ENCODE assay signal across 22 cellular contexts in genomic region chr13:100059827-100060226, GRCh38. TPM values are rescaled to one million over a fixed set of nuclear protein-coding genes. Genes with fewer than 3 reads are reported as not detected.
DNase-seq lines count a peak whose midpoint lies in the region; ATAC-seq, FAIRE-seq and TF ChIP-seq lines count a peak whose summit lies in the region.
"Had no signal": no experiment of that assay in that cellular context is flagged by ENCODE, and none has a peak within 500 bp of the region (broad histone marks: within the 10 kb centered on the region; RNA-seq: fewer than 3 reads in every experiment).

No MANE protein-coding gene starts in this region.

- no peak overlapping the region for H3K14ac ChIP-seq in H1 (ENCODE audit: insufficient read length)

- no peak overlapping the region for H4K8ac ChIP-seq in H1 (ENCODE audit: extremely low read depth, insufficient read depth, low read length)

- H3K4ac ChIP-seq in H1 (replicated peaks; ENCODE audit: insufficient read length, low read depth, low read length), result no peak overlapping the region

- no peak overlapping the region for H4K5ac ChIP-seq in H1 (ENCODE audit: insufficient read length, low read depth, low read length)

- no peak overlapping the region for H3K4me3 Mint-ChIP-seq in CD4-positive, alpha-beta memory T cell
- no peak overlapping the region for H3K4me3 Mint-ChIP-seq in activated CD8-positive, alpha-beta T cell treated with anti-CD3 and anti-CD28 coated beads for 36 hours
- H3K4me3 Mint-ChIP-seq: CD14-positive monocyte; CD8-positive, alpha-beta T cell had no signal

- H2AFZ ChIP-seq in H1 (ENCODE audit: low read length), result no peak overlapping the region

- no peak overlapping the region for H3K23ac ChIP-seq in H1 (ENCODE audit: insufficient read length)

- no peaks in the 10 kb centered on the region for H3K4me1 ChIP-seq in CD4-positive, alpha-beta memory T cell (ENCODE audit: insufficient read depth, low read length)
- peaks cover 0 to 8% (median 3%) of the 10 kb centered on the region in 4 experiments; a peak in 5 of 7 replicates for H3K4me1 ChIP-seq in H1 (replicated peaks in 1 of 4; ENCODE audit: control insufficient read depth in 3 of 4, insufficient read depth in 4 of 4, low read length in 3 of 4)
- H3K4me1 ChIP-seq: BE2C, BLaER1, Caco-2 had no signal

- no peak overlapping the region for H2BK5ac ChIP-seq in H1 (ENCODE audit: low read depth, low read length)

- POLR2A ChIA-PET in CD4-positive, alpha-beta memory T cell (lab: Charles Lee; ENCODE audit: partially characterized antibody), result no interaction called here
- POLR2A ChIA-PET in H1 (lab: Charles Lee; ENCODE audit: partially characterized antibody), result no interaction called here
- POLR2A ChIA-PET in activated CD8-positive, alpha-beta T cell treated with anti-CD3 and anti-CD28 coated beads for 36 hours (lab: Charles Lee), result no interaction called here

- peaks cover 8% of the 10 kb centered on the region in 2 donors for H3K27me3 Mint-ChIP-seq in CD4-positive, alpha-beta memory T cell
- peaks cover 5% of the 10 kb centered on the region for H3K27me3 Mint-ChIP-seq in activated CD8-positive, alpha-beta T cell treated with anti-CD3 and anti-CD28 coated beads for 36 hours

- 85% methylated on average over 3 of the region's 3 CpGs; no CpG with 5 or more reads in 1 of the 2 experiments for WGBS in H1 (ENCODE audit: extremely low coverage in 1 of 2, insufficient coverage in 1 of 2, insufficient read length in 1 of 2, insufficient replicate concordance in 2 of 2, low coverage in 1 of 2, low lambda C conversion rate in 2 of 2, missing lambda C conversion rate in 1 of 2), 2 experiments

- FAIRE-seq in H54 (lab: Jason Lieb, UNC) (peak; percentile 30), H1 (lab: Jason Lieb, UNC) (no peak)
- FAIRE-seq: A204.1, D721Med, G401.6, GM12891, GM19239 had no signal

- no peak overlapping the region for H3K4me3 ChIP-seq in CD4-positive, alpha-beta memory T cell (ENCODE audit: low read length in 2 of 2)
- no peak overlapping the region for H3K4me3 ChIP-seq in H1 (ENCODE audit: extremely low read depth in 1 of 4, insufficient read depth in 2 of 4, low read depth in 3 of 4, low read length in 4 of 4)
- H3K4me3 ChIP-seq: BLaER1 had no signal

- H3K9ac ChIP-seq in H1 (replicated peaks in 1 of 4; ENCODE audit: extremely low read depth in 1 of 4, low read depth in 3 of 4, low read length in 3 of 4), result no peak overlapping the region
- H3K9ac ChIP-seq: BLaER1 had no signal

- no peak overlapping the region for H3K27ac ChIP-seq in CD4-positive, alpha-beta memory T cell (ENCODE audit: low read depth, low read length)
- H3K27ac ChIP-seq in H1 (ENCODE audit: low read depth, low read length), result no peak overlapping the region
- H3K27ac ChIP-seq: BLaER1 had no signal

- peak overlapping the region; percentile 75 for H2BK120ac ChIP-seq in H1 (replicated peaks; ENCODE audit: low read depth, low read length)

- intact Hi-C loops in CD4-positive, alpha-beta memory T cell (cut with micrococcal nuclease), result no loop called here
- intact Hi-C loops in activated CD8-positive, alpha-beta T cell treated with anti-CD3 and anti-CD28 coated beads for 36 hours (cut with micrococcal nuclease), result loop anchor here (10.0 kb wide), 1 partner anchor 175 kb away; no protein-coding TSS in a partner anchor

- H2AK5ac ChIP-seq in H1 (ENCODE audit: low read depth, low read length), result no peak overlapping the region

- peak overlapping the region in 5 of 7 donors; percentile 19 to 97 (median 70) for H3K27ac Mint-ChIP-seq in CD4-positive, alpha-beta memory T cell
- no peak overlapping the region for H3K27ac Mint-ChIP-seq in activated CD8-positive, alpha-beta T cell treated with anti-CD3 and anti-CD28 coated beads for 36 hours
- H3K27ac Mint-ChIP-seq: CD14-positive monocyte had no signal

- CTCF ChIA-PET in CD4-positive, alpha-beta memory T cell (lab: Charles Lee; ENCODE audit: partially characterized antibody), result no interaction called here
- CTCF ChIA-PET in H1 (lab: Charles Lee; ENCODE audit: partially characterized antibody), result no interaction called here
- CTCF ChIA-PET in activated CD8-positive, alpha-beta T cell treated with anti-CD3 and anti-CD28 coated beads for 36 hours (lab: Charles Lee), result no interaction called here

- TF ChIP-seq EP300 in H1 (IDR thresholded peaks at IDR 0.05; ENCODE audit: borderline replicate concordance in 1 of 2, low read depth in 2 of 2, low read length in 2 of 2), result no peak

- H3K36me3 Mint-ChIP-seq in CD4-positive, alpha-beta memory T cell, result no peaks in the 10 kb centered on the region
- peaks cover 2% of the 10 kb centered on the region for H3K36me3 Mint-ChIP-seq in activated CD8-positive, alpha-beta T cell treated with anti-CD3 and anti-CD28 coated beads for 36 hours (ENCODE audit: low read depth)
- H3K36me3 Mint-ChIP-seq: CD14-positive monocyte; CD4-positive, CD25-positive, alpha-beta regulatory T cell; CD8-positive, alpha-beta T cell had no signal

- H3K4me2 ChIP-seq in H1 (ENCODE audit: insufficient read depth in 1 of 2, low read depth in 2 of 2, low read length in 2 of 2), result no peak overlapping the region
- H3K4me2 ChIP-seq: BLaER1 had no signal

- no peak overlapping the region for H2BK20ac ChIP-seq in H1 (ENCODE audit: low read length)

- peaks cover 0 to 3% (median 0%) of the 10 kb centered on the region in 4 donors for H3K4me1 Mint-ChIP-seq in CD4-positive, alpha-beta memory T cell
- no peaks in the 10 kb centered on the region for H3K4me1 Mint-ChIP-seq in activated CD8-positive, alpha-beta T cell treated with anti-CD3 and anti-CD28 coated beads for 36 hours (ENCODE audit: low read depth)
- H3K4me1 Mint-ChIP-seq: CD14-positive monocyte had no signal

- H3K36me3 ChIP-seq in CD4-positive, alpha-beta memory T cell (ENCODE audit: insufficient read depth, low read length), result no peaks in the 10 kb centered on the region
- H3K36me3 ChIP-seq in H1 (ENCODE audit: control insufficient read depth in 2 of 4, insufficient read depth in 4 of 4, low read length in 3 of 4), result no peaks in the 10 kb centered on the region
- H3K36me3 ChIP-seq: BE2C, BLaER1 had no signal

- no peak for TF ChIP-seq CTCF in H1 (IDR thresholded peaks at IDR 0.05; ENCODE audit: control extremely low read depth in 1 of 3, insufficient read depth in 1 of 3, low read depth in 1 of 3, low read length in 3 of 3)
- no peak for TF ChIP-seq CTCF in activated CD8-positive, alpha-beta T cell treated with anti-CD3 and anti-CD28 coated beads for 36 hours (IDR thresholded peaks at IDR 0.05)

- peaks cover 0 to 15% (median 9%) of the 10 kb centered on the region in 8 donors for H3K9me3 Mint-ChIP-seq in CD4-positive, alpha-beta memory T cell
- H3K9me3 Mint-ChIP-seq in activated CD8-positive, alpha-beta T cell treated with anti-CD3 and anti-CD28 coated beads for 36 hours, result peaks cover 2% of the 10 kb centered on the region
- H3K9me3 Mint-ChIP-seq: CD8-positive, alpha-beta T cell had no signal

- no peak overlapping the region for H2BK12ac ChIP-seq in H1 (ENCODE audit: low read depth, low read length)

- no peak overlapping the region for H3K56ac ChIP-seq in H1 (replicated peaks; ENCODE audit: insufficient read length, low read depth, low read length)

- H4K20me1 ChIP-seq in H1 (replicated peaks in 1 of 2; ENCODE audit: control insufficient read depth in 1 of 2, insufficient read depth in 2 of 2, low read length in 2 of 2), result no peaks in the 10 kb centered on the region
- H4K20me1 ChIP-seq: BLaER1 had no signal

- no peak overlapping the region for H3K18ac ChIP-seq in H1 (ENCODE audit: extremely low read depth, low read length)

- H4K91ac ChIP-seq in H1 (replicated peaks; ENCODE audit: insufficient read length, low read length), result no peak overlapping the region

- H3K9me3 ChIP-seq in CD4-positive, alpha-beta memory T cell (ENCODE audit: control insufficient read depth in 1 of 2, low read length in 2 of 2), result no peaks in the 10 kb centered on the region
- H3K9me3 ChIP-seq in H1 (ENCODE audit: insufficient read depth in 2 of 2, low read depth in 1 of 2, low read length in 1 of 2), result no peaks in the 10 kb centered on the region
- H3K9me3 ChIP-seq: BE2C had no signal

- H3K79me1 ChIP-seq in H1 (ENCODE audit: low read depth, low read length), result no peaks in the 10 kb centered on the region

- TF ChIP-seq RAD21 in H1 (IDR thresholded peaks at IDR 0.05 in 1 of 2, conservative IDR thresholded peaks at IDR 0.05 in 1 of 2; ENCODE audit: low read depth in 2 of 2, low read length in 2 of 2), result no peak

- peaks cover 9% of the 10 kb centered on the region for H3K27me3 ChIP-seq in CD4-positive, alpha-beta memory T cell (ENCODE audit: insufficient read depth, low read length)
- no peaks in the 10 kb centered on the region for H3K27me3 ChIP-seq in H1 (replicated peaks in 1 of 4; ENCODE audit: control insufficient read depth in 3 of 4, extremely low read depth in 1 of 4, insufficient read depth in 3 of 4, low read length in 3 of 4)
- H3K27me3 ChIP-seq: BLaER1 had no signal

- no peak for ATAC-seq in activated CD8-positive, alpha-beta T cell treated with anti-CD3 and anti-CD28 coated beads for 36 hours
- ATAC-seq: CD8-positive, alpha-beta T cell had no signal

- DNase-seq in CD4-positive, alpha-beta memory T cell, result no peak
- DNase-seq in H54 (ENCODE audit: insufficient read length, low spot score) (no peak), H1 (ENCODE audit: low read depth in 1 of 2, low spot score in 2 of 2) (no peak), NCI-H1092 (lab: John Stamatoyannopoulos, UW) (no peak)
- no peak for DNase-seq in activated CD8-positive, alpha-beta T cell treated with anti-CD3 and anti-CD28 coated beads for 36 hours
- DNase-seq: 8988T; ACHN; BE2C; C1 segment of cervical spinal cord; Caco-2; Calu3; CD4-positive, CD25-positive, alpha-beta regulatory T cell; CD8-positive, alpha-beta T cell; DMS79 treated with DMSO at 0.1 percent for 48 hours; GF-D8 had no signal

- TF ChIP-seq POLR2A in H54 (IDR thresholded peaks at IDR 0.05; ENCODE audit: low read depth, low read length) (no peak), H1 (IDR thresholded peaks at IDR 0.05; ENCODE audit: control extremely low read depth in 1 of 2, low read depth in 2 of 2, low read length in 2 of 2) (no peak)

- H2BK15ac ChIP-seq in H1 (ENCODE audit: low read length), result no peak overlapping the region

- no peaks in the 10 kb centered on the region; the same call in 1 of the 2 replicates for H3K23me2 ChIP-seq in H1 (ENCODE audit: low read depth, low read length)

- no peaks in the 10 kb centered on the region for H3K79me2 ChIP-seq in H1 (ENCODE audit: control insufficient read depth in 1 of 2, insufficient read depth in 2 of 2, low read length in 2 of 2)

RNA-seq across cellular contexts. Expression of gene PCCA, which starts 29.1 kb away (rescaled TPM):
- 1 to 10 TPM; 8.7 to 9.7 TPM for total RNA-seq in CD4-positive, alpha-beta memory T cell
- 1 to 10 TPM; 4.4 to 6.2 TPM for polyA plus RNA-seq in CD4-positive, alpha-beta memory T cell
- total RNA-seq in H1 (2021; fragmentation: NEBNext Ultra II Directional; extraction: Animal tissue kit (Norgen Biotek cat#: 25700)), result 49.8 and 54.4 TPM in 2 replicates
- 15.2 and 18.4 TPM in 2 replicates for polyA plus RNA-seq in H1 (2011; rRNA removed)
- polyA plus RNA-seq in H1 (2011; cell fraction: cytosol; rRNA removed), result 22.4 TPM
- 24.0 TPM for polyA plus RNA-seq in H1 (2011; cell fraction: nucleus; rRNA removed)
- polyA plus RNA-seq in H1 (2012, experiment 1 of 2), result 40.5 to 53.9 TPM (median 43.9 TPM) in 4 replicates
- polyA plus RNA-seq in H1 (2012, experiment 2 of 2), result 2.9 TPM
- 37.8 TPM for polyA plus RNA-seq in H1 (2013, experiment 1 of 2)
- 38.8 TPM for polyA plus RNA-seq in H1 (2013, experiment 2 of 2)
- polyA minus RNA-seq in H1 (2011; rRNA and poly(A)+ RNA removed), result 56.2 and 100 TPM in 2 replicates
- 18.7 TPM for polyA minus RNA-seq in H1 (2011; cell fraction: cytosol; rRNA and poly(A)+ RNA removed)
- 107 TPM for polyA minus RNA-seq in H1 (2011; cell fraction: nucleus; rRNA and poly(A)+ RNA removed)
- 1 to 10 TPM; 8.4 to 9.2 TPM for total RNA-seq in activated CD8-positive, alpha-beta T cell treated with anti-CD3 and anti-CD28 coated beads for 36 hours
